In the genomic region with DNA sequence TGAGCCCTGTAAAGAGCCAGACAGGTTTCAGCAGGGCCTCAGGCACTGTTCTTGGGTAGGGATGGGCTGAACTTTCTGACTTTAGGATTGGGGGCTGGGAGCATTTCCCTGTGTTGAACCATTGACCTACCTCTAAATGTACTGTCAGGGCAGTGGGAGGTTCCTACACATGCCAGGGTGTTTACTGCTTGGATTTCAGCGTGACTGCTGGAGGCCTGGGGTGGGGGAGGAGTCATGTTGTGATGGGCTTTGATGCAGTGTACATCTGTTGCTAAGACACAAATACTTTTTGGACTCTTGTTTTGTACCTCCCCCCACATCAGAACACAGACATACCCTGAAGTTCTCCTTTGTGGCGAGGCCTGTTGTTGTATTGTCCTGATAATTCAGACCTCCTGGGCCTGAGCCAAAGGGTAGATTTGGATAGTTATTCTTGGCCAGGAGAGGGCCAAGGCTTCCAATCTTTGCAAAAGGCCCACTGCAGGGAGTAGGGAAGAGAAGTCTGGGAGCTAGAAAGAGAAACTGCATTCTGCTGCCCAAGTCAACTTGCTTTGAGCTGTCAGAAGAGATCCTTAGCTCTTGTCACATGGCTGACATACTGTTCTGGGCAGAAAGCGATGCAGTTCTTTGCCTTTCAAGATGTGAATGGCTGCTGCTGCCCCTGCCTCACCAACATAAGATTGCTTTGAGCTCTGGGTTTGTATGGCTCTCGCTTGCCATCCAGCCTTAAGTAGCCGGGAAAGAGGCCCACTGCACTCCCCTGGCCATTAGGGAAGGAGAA, we compare ENCODE assay signal across 1 cellular context.
A peak's percentile ranks its signal among the peaks of the same experiment; 100 is the strongest.
TF ChIP-seq lines count a peak whose summit lies in the region.

No MANE protein-coding gene starts in this region.

TF ChIP-seq in K562, 482 proteins besides CTCF, POLR2A, EP300 and RAD21 (continued from another document and continues in another):
- TF ChIP-seq, protein P1, sequence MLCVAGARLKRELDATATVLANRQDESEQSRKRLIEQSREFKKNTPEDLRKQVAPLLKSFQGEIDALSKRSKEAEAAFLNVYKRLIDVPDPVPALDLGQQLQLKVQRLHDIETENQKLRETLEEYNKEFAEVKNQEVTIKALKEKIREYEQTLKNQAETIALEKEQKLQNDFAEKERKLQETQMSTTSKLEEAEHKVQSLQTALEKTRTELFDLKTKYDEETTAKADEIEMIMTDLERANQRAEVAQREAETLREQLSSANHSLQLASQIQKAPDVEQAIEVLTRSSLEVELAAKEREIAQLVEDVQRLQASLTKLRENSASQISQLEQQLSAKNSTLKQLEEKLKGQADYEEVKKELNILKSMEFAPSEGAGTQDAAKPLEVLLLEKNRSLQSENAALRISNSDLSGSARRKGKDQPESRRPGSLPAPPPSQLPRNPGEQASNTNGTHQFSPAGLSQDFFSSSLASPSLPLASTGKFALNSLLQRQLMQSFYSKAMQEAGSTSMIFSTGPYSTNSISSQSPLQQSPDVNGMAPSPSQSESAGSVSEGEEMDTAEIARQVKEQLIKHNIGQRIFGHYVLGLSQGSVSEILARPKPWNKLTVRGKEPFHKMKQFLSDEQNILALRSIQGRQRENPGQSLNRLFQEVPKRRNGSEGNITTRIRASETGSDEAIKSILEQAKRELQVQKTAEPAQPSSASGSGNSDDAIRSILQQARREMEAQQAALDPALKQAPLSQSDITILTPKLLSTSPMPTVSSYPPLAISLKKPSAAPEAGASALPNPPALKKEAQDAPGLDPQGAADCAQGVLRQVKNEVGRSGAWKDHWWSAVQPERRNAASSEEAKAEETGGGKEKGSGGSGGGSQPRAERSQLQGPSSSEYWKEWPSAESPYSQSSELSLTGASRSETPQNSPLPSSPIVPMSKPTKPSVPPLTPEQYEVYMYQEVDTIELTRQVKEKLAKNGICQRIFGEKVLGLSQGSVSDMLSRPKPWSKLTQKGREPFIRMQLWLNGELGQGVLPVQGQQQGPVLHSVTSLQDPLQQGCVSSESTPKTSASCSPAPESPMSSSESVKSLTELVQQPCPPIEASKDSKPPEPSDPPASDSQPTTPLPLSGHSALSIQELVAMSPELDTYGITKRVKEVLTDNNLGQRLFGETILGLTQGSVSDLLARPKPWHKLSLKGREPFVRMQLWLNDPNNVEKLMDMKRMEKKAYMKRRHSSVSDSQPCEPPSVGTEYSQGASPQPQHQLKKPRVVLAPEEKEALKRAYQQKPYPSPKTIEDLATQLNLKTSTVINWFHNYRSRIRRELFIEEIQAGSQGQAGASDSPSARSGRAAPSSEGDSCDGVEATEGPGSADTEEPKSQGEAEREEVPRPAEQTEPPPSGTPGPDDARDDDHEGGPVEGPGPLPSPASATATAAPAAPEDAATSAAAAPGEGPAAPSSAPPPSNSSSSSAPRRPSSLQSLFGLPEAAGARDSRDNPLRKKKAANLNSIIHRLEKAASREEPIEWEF (CRISPR knock-in tag; IDR thresholded peaks at IDR 0.05) = no peak
- TF ChIP-seq, protein P2, sequence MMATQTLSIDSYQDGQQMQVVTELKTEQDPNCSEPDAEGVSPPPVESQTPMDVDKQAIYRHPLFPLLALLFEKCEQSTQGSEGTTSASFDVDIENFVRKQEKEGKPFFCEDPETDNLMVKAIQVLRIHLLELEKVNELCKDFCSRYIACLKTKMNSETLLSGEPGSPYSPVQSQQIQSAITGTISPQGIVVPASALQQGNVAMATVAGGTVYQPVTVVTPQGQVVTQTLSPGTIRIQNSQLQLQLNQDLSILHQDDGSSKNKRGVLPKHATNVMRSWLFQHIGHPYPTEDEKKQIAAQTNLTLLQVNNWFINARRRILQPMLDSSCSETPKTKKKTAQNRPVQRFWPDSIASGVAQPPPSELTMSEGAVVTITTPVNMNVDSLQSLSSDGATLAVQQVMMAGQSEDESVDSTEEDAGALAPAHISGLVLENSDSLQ (IDR thresholded peaks at IDR 0.05) = peak; percentile 58
- TF ChIP-seq ZNF232 (CRISPR knock-in tag; IDR thresholded peaks at IDR 0.05) (no peak), MAZ (CRISPR knock-in tag; conservative IDR thresholded peaks at IDR 0.05 in 1 of 2, IDR thresholded peaks at IDR 0.05 in 1 of 2) (no peak; a peak in 2 of 4 replicates), ZSCAN32 (CRISPR knock-in tag; IDR thresholded peaks at IDR 0.05) (no peak), MCM3 (IDR thresholded peaks at IDR 0.05) (no peak), HLTF (IDR thresholded peaks at IDR 0.05) (no peak), PML (IDR thresholded peaks at IDR 0.05; ENCODE audit: low read length) (0 out of 2 replicates have a peak, but pooled peaks have one; percentile 44), CBX2 (IDR thresholded peaks at IDR 0.05; ENCODE audit: insufficient read depth, low read length, poor library complexity, severe bottlenecking) (no peak), CREM (IDR thresholded peaks at IDR 0.05; ENCODE audit: low read depth) (peak; percentile 27; the same call in 1 of the 2 replicates), HIVEP1 (CRISPR knock-in tag; IDR thresholded peaks at IDR 0.05) (no peak), MTF1 (CRISPR knock-in tag; IDR thresholded peaks at IDR 0.05; ENCODE audit: borderline replicate concordance) (no peak), FOXP1 (CRISPR knock-in tag; IDR thresholded peaks at IDR 0.05) (peak; percentile 89), TCF7 (IDR thresholded peaks at IDR 0.05; ENCODE audit: borderline replicate concordance) (no peak), BCL6 (CRISPR knock-in tag; IDR thresholded peaks at IDR 0.05) (no peak), HSF4 (CRISPR knock-in tag; IDR thresholded peaks at IDR 0.05; ENCODE audit: borderline replicate concordance) (no peak), RUNX1 (IDR thresholded peaks at IDR 0.05; ENCODE audit: low read depth) (no peak), EWSR1 (IDR thresholded peaks at IDR 0.05; ENCODE audit: borderline replicate concordance, low read depth, partially characterized antibody) (no peak), ZNF766 (CRISPR knock-in tag; conservative IDR thresholded peaks at IDR 0.05) (no peak), NFE2L1 (tag; IDR thresholded peaks at IDR 0.05; ENCODE audit: borderline replicate concordance, low read depth) (no peak), BCOR (IDR thresholded peaks at IDR 0.05) (no peak), FOXJ2 (tag; IDR thresholded peaks at IDR 0.05) (peak; percentile 98), CTBP1 (IDR thresholded peaks at IDR 0.05; ENCODE audit: borderline replicate concordance) (peak; percentile 78; the same call in 1 of the 2 replicates), DACH1 (IDR thresholded peaks at IDR 0.05; ENCODE audit: partially characterized antibody) (no peak), GTF2A2 (tag; IDR thresholded peaks at IDR 0.05) (no peak), HCFC1 (IDR thresholded peaks at IDR 0.05; ENCODE audit: low read depth, low read length) (no peak), JUND (IDR thresholded peaks at IDR 0.05; ENCODE audit: borderline replicate concordance, low read depth, low read length) (0 out of 2 replicates have a peak, but pooled peaks have one; percentile 32), JUND (tag; IDR thresholded peaks at IDR 0.05; ENCODE audit: borderline replicate concordance, low read depth, low read length) (no peak), NCOA2 (IDR thresholded peaks at IDR 0.05; ENCODE audit: partially characterized antibody in 2 of 2) (no peak), LEF1 (IDR thresholded peaks at IDR 0.05) (peak; percentile 77), HDAC3 (IDR thresholded peaks at IDR 0.05; ENCODE audit: borderline replicate concordance, partially characterized antibody) (no peak), ZBTB8A (IDR thresholded peaks at IDR 0.05; ENCODE audit: partially characterized antibody) (no peak), POLR2B (IDR thresholded peaks at IDR 0.05; ENCODE audit: low read depth, partially characterized antibody) (no peak), ASH1L (IDR thresholded peaks at IDR 0.05; ENCODE audit: borderline replicate concordance, low read depth, partially characterized antibody) (no peak), SRSF3 (IDR thresholded peaks at IDR 0.05; ENCODE audit: insufficient read depth, low read length) (no peak), MYNN (IDR thresholded peaks at IDR 0.05) (peak; percentile 98), MYNN (CRISPR knock-in tag; IDR thresholded peaks at IDR 0.05) (peak; percentile 80), ZNF140 (CRISPR knock-in tag; IDR thresholded peaks at IDR 0.05) (no peak), ZNF707 (CRISPR knock-in tag; conservative IDR thresholded peaks at IDR 0.05) (no peak)
- TF ChIP-seq, protein P3, sequence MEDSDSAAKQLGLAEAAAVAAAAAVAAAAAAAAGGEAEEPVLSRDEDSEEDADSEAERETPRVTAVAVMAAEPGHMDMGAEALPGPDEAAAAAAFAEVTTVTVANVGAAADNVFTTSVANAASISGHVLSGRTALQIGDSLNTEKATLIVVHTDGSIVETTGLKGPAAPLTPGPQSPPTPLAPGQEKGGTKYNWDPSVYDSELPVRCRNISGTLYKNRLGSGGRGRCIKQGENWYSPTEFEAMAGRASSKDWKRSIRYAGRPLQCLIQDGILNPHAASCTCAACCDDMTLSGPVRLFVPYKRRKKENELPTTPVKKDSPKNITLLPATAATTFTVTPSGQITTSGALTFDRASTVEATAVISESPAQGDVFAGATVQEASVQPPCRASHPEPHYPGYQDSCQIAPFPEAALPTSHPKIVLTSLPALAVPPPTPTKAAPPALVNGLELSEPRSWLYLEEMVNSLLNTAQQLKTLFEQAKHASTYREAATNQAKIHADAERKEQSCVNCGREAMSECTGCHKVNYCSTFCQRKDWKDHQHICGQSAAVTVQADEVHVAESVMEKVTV (CRISPR knock-in tag; IDR thresholded peaks at IDR 0.05) = no peak
- TF ChIP-seq, protein P4, sequence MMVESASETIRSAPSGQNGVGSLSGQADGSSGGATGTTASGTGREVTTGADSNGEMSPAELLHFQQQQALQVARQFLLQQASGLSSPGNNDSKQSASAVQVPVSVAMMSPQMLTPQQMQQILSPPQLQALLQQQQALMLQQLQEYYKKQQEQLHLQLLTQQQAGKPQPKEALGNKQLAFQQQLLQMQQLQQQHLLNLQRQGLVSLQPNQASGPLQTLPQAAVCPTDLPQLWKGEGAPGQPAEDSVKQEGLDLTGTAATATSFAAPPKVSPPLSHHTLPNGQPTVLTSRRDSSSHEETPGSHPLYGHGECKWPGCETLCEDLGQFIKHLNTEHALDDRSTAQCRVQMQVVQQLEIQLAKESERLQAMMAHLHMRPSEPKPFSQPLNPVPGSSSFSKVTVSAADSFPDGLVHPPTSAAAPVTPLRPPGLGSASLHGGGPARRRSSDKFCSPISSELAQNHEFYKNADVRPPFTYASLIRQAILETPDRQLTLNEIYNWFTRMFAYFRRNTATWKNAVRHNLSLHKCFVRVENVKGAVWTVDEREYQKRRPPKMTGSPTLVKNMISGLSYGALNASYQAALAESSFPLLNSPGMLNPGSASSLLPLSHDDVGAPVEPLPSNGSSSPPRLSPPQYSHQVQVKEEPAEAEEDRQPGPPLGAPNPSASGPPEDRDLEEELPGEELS (CRISPR knock-in tag; IDR thresholded peaks at IDR 0.05; ENCODE audit: borderline replicate concordance) = peak; percentile 21; the same call in 1 of the 2 replicates
- TF ChIP-seq, protein P5, sequence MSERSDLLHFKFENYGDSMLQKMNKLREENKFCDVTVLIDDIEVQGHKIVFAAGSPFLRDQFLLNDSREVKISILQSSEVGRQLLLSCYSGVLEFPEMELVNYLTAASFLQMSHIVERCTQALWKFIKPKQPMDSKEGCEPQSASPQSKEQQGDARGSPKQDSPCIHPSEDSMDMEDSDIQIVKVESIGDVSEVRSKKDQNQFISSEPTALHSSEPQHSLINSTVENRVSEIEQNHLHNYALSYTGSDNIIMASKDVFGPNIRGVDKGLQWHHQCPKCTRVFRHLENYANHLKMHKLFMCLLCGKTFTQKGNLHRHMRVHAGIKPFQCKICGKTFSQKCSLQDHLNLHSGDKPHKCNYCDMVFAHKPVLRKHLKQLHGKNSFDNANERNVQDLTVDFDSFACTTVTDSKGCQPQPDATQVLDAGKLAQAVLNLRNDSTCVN (CRISPR knock-in tag; IDR thresholded peaks at IDR 0.05) = no peak
- TF ChIP-seq, protein P6, sequence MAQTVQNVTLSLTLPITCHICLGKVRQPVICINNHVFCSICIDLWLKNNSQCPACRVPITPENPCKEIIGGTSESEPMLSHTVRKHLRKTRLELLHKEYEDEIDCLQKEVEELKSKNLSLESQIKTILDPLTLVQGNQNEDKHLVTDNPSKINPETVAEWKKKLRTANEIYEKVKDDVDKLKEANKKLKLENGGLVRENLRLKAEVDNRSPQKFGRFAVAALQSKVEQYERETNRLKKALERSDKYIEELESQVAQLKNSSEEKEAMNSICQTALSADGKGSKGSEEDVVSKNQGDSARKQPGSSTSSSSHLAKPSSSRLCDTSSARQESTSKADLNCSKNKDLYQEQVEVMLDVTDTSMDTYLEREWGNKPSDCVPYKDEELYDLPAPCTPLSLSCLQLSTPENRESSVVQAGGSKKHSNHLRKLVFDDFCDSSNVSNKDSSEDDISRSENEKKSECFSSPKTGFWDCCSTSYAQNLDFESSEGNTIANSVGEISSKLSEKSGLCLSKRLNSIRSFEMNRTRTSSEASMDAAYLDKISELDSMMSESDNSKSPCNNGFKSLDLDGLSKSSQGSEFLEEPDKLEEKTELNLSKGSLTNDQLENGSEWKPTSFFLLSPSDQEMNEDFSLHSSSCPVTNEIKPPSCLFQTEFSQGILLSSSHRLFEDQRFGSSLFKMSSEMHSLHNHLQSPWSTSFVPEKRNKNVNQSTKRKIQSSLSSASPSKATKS (CRISPR knock-in tag; IDR thresholded peaks at IDR 0.05) = no peak
- TF ChIP-seq, protein P7, sequence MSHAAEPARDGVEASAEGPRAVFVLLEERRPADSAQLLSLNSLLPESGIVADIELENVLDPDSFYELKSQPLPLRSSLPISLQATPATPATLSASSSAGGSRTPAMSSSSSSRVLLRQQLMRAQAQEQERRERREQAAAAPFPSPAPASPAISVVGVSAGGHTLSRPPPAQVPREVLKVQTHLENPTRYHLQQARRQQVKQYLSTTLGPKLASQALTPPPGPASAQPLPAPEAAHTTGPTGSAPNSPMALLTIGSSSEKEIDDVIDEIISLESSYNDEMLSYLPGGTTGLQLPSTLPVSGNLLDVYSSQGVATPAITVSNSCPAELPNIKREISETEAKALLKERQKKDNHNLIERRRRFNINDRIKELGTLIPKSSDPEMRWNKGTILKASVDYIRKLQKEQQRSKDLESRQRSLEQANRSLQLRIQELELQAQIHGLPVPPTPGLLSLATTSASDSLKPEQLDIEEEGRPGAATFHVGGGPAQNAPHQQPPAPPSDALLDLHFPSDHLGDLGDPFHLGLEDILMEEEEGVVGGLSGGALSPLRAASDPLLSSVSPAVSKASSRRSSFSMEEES (CRISPR knock-in tag; IDR thresholded peaks at IDR 0.05) = no peak
- TF ChIP-seq, protein P8, sequence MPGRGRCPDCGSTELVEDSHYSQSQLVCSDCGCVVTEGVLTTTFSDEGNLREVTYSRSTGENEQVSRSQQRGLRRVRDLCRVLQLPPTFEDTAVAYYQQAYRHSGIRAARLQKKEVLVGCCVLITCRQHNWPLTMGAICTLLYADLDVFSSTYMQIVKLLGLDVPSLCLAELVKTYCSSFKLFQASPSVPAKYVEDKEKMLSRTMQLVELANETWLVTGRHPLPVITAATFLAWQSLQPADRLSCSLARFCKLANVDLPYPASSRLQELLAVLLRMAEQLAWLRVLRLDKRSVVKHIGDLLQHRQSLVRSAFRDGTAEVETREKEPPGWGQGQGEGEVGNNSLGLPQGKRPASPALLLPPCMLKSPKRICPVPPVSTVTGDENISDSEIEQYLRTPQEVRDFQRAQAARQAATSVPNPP (IDR thresholded peaks at IDR 0.05; ENCODE audit: borderline replicate concordance, insufficient read depth, insufficient read length) = no peak
